In the genomic region with DNA sequence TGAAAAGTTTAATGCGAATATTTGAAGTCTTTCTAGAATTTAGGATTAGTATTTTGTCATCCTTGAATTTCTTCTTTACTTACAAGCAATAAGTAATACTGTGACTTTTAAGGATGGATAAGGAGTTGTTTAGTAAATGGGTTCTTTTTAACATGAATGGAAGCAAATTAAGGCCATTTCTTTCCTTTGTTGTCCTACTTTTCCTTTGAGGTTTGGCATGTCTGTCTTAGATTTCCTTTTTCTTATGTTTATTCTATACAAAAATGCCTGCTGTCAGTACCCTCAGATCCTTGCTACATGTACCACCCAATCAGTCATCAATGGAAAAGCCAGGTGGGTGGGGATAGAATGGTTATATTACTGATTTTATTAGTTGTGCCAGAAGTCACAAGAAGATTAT, we compare ENCODE assay signal across 37 cellular contexts.
"Had no signal": no experiment of that assay in that cellular context is flagged by ENCODE, and none has a peak within 500 bp of the region (broad histone marks: within the 10 kb centered on the region; RNA-seq: fewer than 3 reads in every experiment).

No MANE protein-coding gene starts in this region.

- H3K4me1 Mint-ChIP-seq: brain had no signal

- H3K27ac ChIP-seq: adrenal gland, ascending aorta, body of pancreas, brain microvascular endothelial cell, breast epithelium, cardiac muscle cell had no signal

- H3K4me3 ChIP-seq: adrenal gland, ascending aorta, body of pancreas, breast epithelium, cardiac muscle cell had no signal

- H3K4me1 ChIP-seq: ascending aorta, body of pancreas, breast epithelium had no signal

- H3K36me3 ChIP-seq: brain microvascular endothelial cell, breast epithelium had no signal

- H3K27me3 Mint-ChIP-seq: activated naive CD4-positive, alpha-beta T cell treated with anti-CD3 and anti-CD28 coated beads, Interleukin-2, amount 10 ng/mL, durations not matched to agents 7 days and 5 days; activated naive CD4-positive, alpha-beta T cell treated with anti-CD3 and anti-CD28 coated beads, Interleukin-2, amount 50 U/mL, for 24 hours; activated naive CD8-positive, alpha-beta T cell; activated naive CD8-positive, alpha-beta T cell treated with anti-CD3 and anti-CD28 coated beads for 36 hours; activated naive CD8-positive, alpha-beta T cell treated with anti-CD3 and anti-CD28 coated beads, Interleukin-2, amount 10 ng/mL, durations not matched to agents 7 days and 5 days; activated naive CD8-positive, alpha-beta T cell treated with anti-CD3 and anti-CD28 coated beads, Interleukin-2, amount 50 U/mL, for 24 hours; activated T-cell treated with anti-CD3 and anti-CD28 coated beads, Interleukin-2, amount 50 U/mL, for 24 hours; activated T-helper 17 cell treated with anti-CD3 and anti-CD28 coated beads, Interleukin-2, amount 50 U/mL, for 72 hours; brain; central memory CD8-positive, alpha-beta T cell had no signal

- H3K4me3 Mint-ChIP-seq: activated naive CD4-positive, alpha-beta T cell treated with anti-CD3 and anti-CD28 coated beads for 36 hours; activated naive CD4-positive, alpha-beta T cell treated with anti-CD3 and anti-CD28 coated beads, Interleukin-2, amount 10 ng/mL, durations not matched to agents 7 days and 5 days; activated naive CD4-positive, alpha-beta T cell treated with anti-CD3 and anti-CD28 coated beads, Interleukin-2, amount 50 U/mL, for 24 hours; activated naive CD8-positive, alpha-beta T cell; activated naive CD8-positive, alpha-beta T cell treated with anti-CD3 and anti-CD28 coated beads for 36 hours; activated naive CD8-positive, alpha-beta T cell treated with anti-CD3 and anti-CD28 coated beads, Interleukin-2, amount 10 ng/mL, durations not matched to agents 7 days and 5 days; activated naive CD8-positive, alpha-beta T cell treated with anti-CD3 and anti-CD28 coated beads, Interleukin-2, amount 50 U/mL, for 24 hours; activated T-cell treated with anti-CD3 and anti-CD28 coated beads, Interleukin-2, amount 50 U/mL, for 24 hours; activated T-cell treated with anti-CD3 and anti-CD28 coated beads, Interleukin-2, amount 50 U/mL, for 4 hours; activated T-cell treated with anti-CD3 and anti-CD28 coated beads, Interleukin-2, amount 50 U/mL, for 72 hours; activated T-helper 1 cell treated with anti-CD3 and anti-CD28 coated beads, Interleukin-12 subunit alpha, Interleukin-12 subunit beta, Interleukin-2, Interleukin-4 antibody, amounts not matched to agents 30 ng/mL and 10 ng/mL and 1 ng/mL, durations not matched to agents 14 hours and 24 hours and 36 hours; activated T-helper 17 cell treated with anti-CD3 and anti-CD28 coated beads, Interleukin-2, amount 50 U/mL, for 72 hours; brain; central memory CD8-positive, alpha-beta T cell had no signal

- H3K27ac Mint-ChIP-seq: activated naive CD4-positive, alpha-beta T cell treated with anti-CD3 and anti-CD28 coated beads for 36 hours; activated naive CD4-positive, alpha-beta T cell treated with anti-CD3 and anti-CD28 coated beads, Interleukin-2, amount 10 ng/mL, durations not matched to agents 7 days and 5 days; activated naive CD4-positive, alpha-beta T cell treated with anti-CD3 and anti-CD28 coated beads, Interleukin-2, amount 50 U/mL, for 24 hours; activated naive CD4-positive, alpha-beta T cell treated with anti-CD3 and anti-CD28 coated beads, Interleukin-2, amount 50 U/mL, for 72 hours; activated naive CD8-positive, alpha-beta T cell; activated naive CD8-positive, alpha-beta T cell treated with anti-CD3 and anti-CD28 coated beads for 36 hours; activated naive CD8-positive, alpha-beta T cell treated with anti-CD3 and anti-CD28 coated beads, Interleukin-2, amount 10 ng/mL, durations not matched to agents 7 days and 5 days; activated naive CD8-positive, alpha-beta T cell treated with anti-CD3 and anti-CD28 coated beads, Interleukin-2, amount 50 U/mL, for 24 hours; activated T-cell treated with anti-CD3 and anti-CD28 coated beads, Interleukin-2, amount 50 U/mL, for 24 hours; activated T-cell treated with anti-CD3 and anti-CD28 coated beads, Interleukin-2, amount 50 U/mL, for 72 hours; activated T-helper 1 cell treated with anti-CD3 and anti-CD28 coated beads, Interleukin-12 subunit alpha, Interleukin-12 subunit beta, Interleukin-2, Interleukin-4 antibody, amounts not matched to agents 30 ng/mL and 10 ng/mL and 1 ng/mL, durations not matched to agents 14 hours and 24 hours and 36 hours; activated T-helper 17 cell treated with anti-CD3 and anti-CD28 coated beads, Interleukin-2, amount 50 U/mL, for 72 hours; activated T-helper 2 cell treated with anti-CD3 and anti-CD28 coated beads, Interferon-gamma antibody, Interleukin-2, Interleukin-4, amounts not matched to agents 10 μg/mL and 5 μg/mL and 100 μg/mL, durations not matched to agents 14 hours and 24 hours and 36 hours; brain had no signal

- H3K9me3 ChIP-seq: adrenal gland, ascending aorta, body of pancreas, breast epithelium had no signal

- H3K9me3 Mint-ChIP-seq: activated naive CD4-positive, alpha-beta T cell treated with anti-CD3 and anti-CD28 coated beads for 36 hours; activated naive CD4-positive, alpha-beta T cell treated with anti-CD3 and anti-CD28 coated beads, Interleukin-2, amount 10 ng/mL, durations not matched to agents 7 days and 5 days; activated naive CD4-positive, alpha-beta T cell treated with anti-CD3 and anti-CD28 coated beads, Interleukin-2, amount 50 U/mL, for 24 hours; activated naive CD4-positive, alpha-beta T cell treated with anti-CD3 and anti-CD28 coated beads, Interleukin-2, amount 50 U/mL, for 72 hours; activated naive CD8-positive, alpha-beta T cell treated with anti-CD3 and anti-CD28 coated beads for 36 hours; activated naive CD8-positive, alpha-beta T cell treated with anti-CD3 and anti-CD28 coated beads, Interleukin-2, amount 10 ng/mL, durations not matched to agents 7 days and 5 days; activated naive CD8-positive, alpha-beta T cell treated with anti-CD3 and anti-CD28 coated beads, Interleukin-2, amount 50 U/mL, for 24 hours; activated T-cell treated with anti-CD3 and anti-CD28 coated beads, Interleukin-2, amount 50 U/mL, for 24 hours; activated T-cell treated with anti-CD3 and anti-CD28 coated beads, Interleukin-2, amount 50 U/mL, for 4 hours; activated T-cell treated with anti-CD3 and anti-CD28 coated beads, Interleukin-2, amount 50 U/mL, for 72 hours; activated T-helper 1 cell treated with anti-CD3 and anti-CD28 coated beads, Interleukin-12 subunit alpha, Interleukin-12 subunit beta, Interleukin-2, Interleukin-4 antibody, amounts not matched to agents 30 ng/mL and 10 ng/mL and 1 ng/mL, durations not matched to agents 14 hours and 24 hours and 36 hours; activated T-helper 17 cell treated with anti-CD3 and anti-CD28 coated beads, Interleukin-2, amount 50 U/mL, for 72 hours; activated T-helper 2 cell treated with anti-CD3 and anti-CD28 coated beads, Interferon-gamma antibody, Interleukin-2, Interleukin-4, amounts not matched to agents 10 μg/mL and 5 μg/mL and 100 μg/mL, durations not matched to agents 14 hours and 24 hours and 36 hours; brain; central memory CD8-positive, alpha-beta T cell had no signal

- DNase-seq: activated effector memory CD4-positive, alpha-beta T cell treated with anti-CD3 and anti-CD28 coated beads, Interleukin-2, amount 50 U/mL, for 16 hours; activated effector memory CD4-positive, alpha-beta T cell treated with Interleukin-2 at 50 U/mL for 16 hours; activated gamma-delta T cell; activated gamma-delta T cell treated with Interleukin-2 at 50 U/mL for 16 hours; activated naive CD4-positive, alpha-beta T cell; activated naive CD4-positive, alpha-beta T cell treated with anti-CD3 and anti-CD28 coated beads for 36 hours; activated naive CD4-positive, alpha-beta T cell treated with anti-CD3 and anti-CD28 coated beads, Interleukin-2, amount 10 ng/mL, durations not matched to agents 7 days and 5 days; activated naive CD4-positive, alpha-beta T cell treated with anti-CD3 and anti-CD28 coated beads, Interleukin-2, amount 50 U/mL, for 16 hours; activated naive CD4-positive, alpha-beta T cell treated with Interleukin-2 at 50 U/mL for 16 hours; activated naive CD8-positive, alpha-beta T cell treated with anti-CD3 and anti-CD28 coated beads for 36 hours; activated naive CD8-positive, alpha-beta T cell treated with anti-CD3 and anti-CD28 coated beads, Interleukin-2, amount 10 ng/mL, durations not matched to agents 7 days and 5 days; activated naive CD8-positive, alpha-beta T cell treated with anti-CD3 and anti-CD28 coated beads, Interleukin-2, amount 50 U/mL, for 24 hours; activated T-cell treated with anti-CD3 and anti-CD28 coated beads, Interleukin-2, amount 50 U/mL, for 1 hour; activated T-cell treated with anti-CD3 and anti-CD28 coated beads, Interleukin-2, amount 50 U/mL, for 24 hours; activated T-cell treated with anti-CD3 and anti-CD28 coated beads, Interleukin-2, amount 50 U/mL, for 4 hours; activated T-cell treated with anti-CD3 and anti-CD28 coated beads, Interleukin-2, amount 50 U/mL, for 72 hours; adrenal gland; amniotic stem cell; amygdala; anterior cingulate cortex; aorta; body of pancreas; brain microvascular endothelial cell; caudate nucleus; central memory CD4-positive, alpha-beta T cell; cerebellar nuclear complex had no signal

- ATAC-seq: activated naive CD4-positive, alpha-beta T cell treated with anti-CD3 and anti-CD28 coated beads, Interleukin-2, amount 50 U/mL, for 72 hours; activated naive CD8-positive, alpha-beta T cell treated with anti-CD3 and anti-CD28 coated beads, Interleukin-2, amount 50 U/mL, for 24 hours; activated T-cell treated with anti-CD3 and anti-CD28 coated beads, Interleukin-2, amount 50 U/mL, for 4 hours; activated T-cell treated with anti-CD3 and anti-CD28 coated beads, Interleukin-2, amount 50 U/mL, for 72 hours; activated T-helper 17 cell treated with anti-CD3 and anti-CD28 coated beads, Interleukin-2, amount 50 U/mL, for 72 hours; body of pancreas had no signal

- H3K27me3 ChIP-seq: adrenal gland, ascending aorta, body of pancreas, brain microvascular endothelial cell, breast epithelium, cardiac muscle cell had no signal
